ENCODE assay signal across 12 cellular contexts in the genomic region with DNA sequence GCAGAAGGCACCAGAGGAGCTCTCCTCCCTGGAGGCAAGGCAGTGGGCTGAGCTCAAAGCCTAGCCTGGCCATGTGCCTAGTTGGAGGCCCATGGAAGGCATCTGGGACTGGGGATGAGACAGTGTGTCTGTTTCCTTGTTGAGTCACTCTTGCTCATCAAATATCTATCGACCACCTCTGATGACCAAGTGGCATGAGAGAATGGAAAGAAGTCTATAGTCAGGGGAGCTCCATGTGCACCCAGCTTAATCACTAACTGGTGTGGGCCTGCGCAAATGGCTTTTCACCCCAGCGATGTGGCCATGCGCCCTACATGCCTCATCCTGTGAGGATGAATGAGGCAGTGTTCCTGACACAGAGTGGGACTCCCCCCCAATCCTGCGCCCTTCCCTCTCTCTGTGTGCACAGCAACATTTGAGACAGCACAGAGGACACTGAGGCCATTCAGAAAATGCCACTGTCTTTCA.
DNase-seq lines count a peak whose midpoint lies in the region; ATAC-seq lines count a peak whose summit lies in the region.
"Had no signal": no experiment of that assay in that cellular context is flagged by ENCODE, and none has a peak within 500 bp of the region (broad histone marks: within the 10 kb centered on the region; RNA-seq: fewer than 3 reads in every experiment).

No MANE protein-coding gene starts in this region.

- H3K27ac Mint-ChIP-seq in CD4-positive, alpha-beta memory T cell: no peak overlapping the region
- H3K27ac Mint-ChIP-seq: activated naive CD4-positive, alpha-beta T cell treated with anti-CD3 and anti-CD28 coated beads, Interleukin-2, amount 50 U/mL, for 24 hours; T-helper 2 cell treated with Interferon-gamma antibody and Interleukin-4, amounts not matched to agents 5 μg/mL and 100 μg/mL, for 36 hours had no signal

- peak; percentile 98 for DNase-seq in ELR (ENCODE audit: low read depth)
- peak; percentile 32 for DNase-seq in amniotic epithelial cell (ENCODE audit: low read depth)
- DNase-seq in hepatic stellate cell (ENCODE audit: low spot score): peak; percentile 46
- no peak for DNase-seq in Karpas-422
- DNase-seq in CD4-positive, alpha-beta memory T cell: no peak
- DNase-seq in NCI-H1694 (lab: John Stamatoyannopoulos, UW): no peak
- DNase-seq: NCI-H2029 treated with DMSO at 0.1 percent for 48 hours, pancreas had no signal

- H3K27me3 Mint-ChIP-seq in CD4-positive, alpha-beta memory T cell: peaks cover 0 to 5% of the 10 kb centered on the region in 2 donors
- H3K27me3 Mint-ChIP-seq: activated naive CD4-positive, alpha-beta T cell treated with anti-CD3 and anti-CD28 coated beads, Interleukin-2, amount 50 U/mL, for 24 hours had no signal

- no peak for ATAC-seq in GM19324 (IDR thresholded peaks at IDR 0.05; ENCODE audit: low FRiP score, unreplicated experiment)
- ATAC-seq: pancreas had no signal

- no peak overlapping the region for H2AFZ ChIP-seq in Karpas-422 (ENCODE audit: low read length)

- POLR2A ChIA-PET in CD4-positive, alpha-beta memory T cell (lab: Charles Lee; ENCODE audit: partially characterized antibody): no interaction called here

- no peaks in the 10 kb centered on the region for H3K9me2 ChIP-seq in Karpas-422 (replicated peaks; ENCODE audit: insufficient read depth, low read length)

- H4K20me1 ChIP-seq in Karpas-422 (ENCODE audit: insufficient read depth, low read depth, low read length): no peaks in the 10 kb centered on the region

- H3K4me1 ChIP-seq in skeletal muscle satellite cell (ENCODE audit: control insufficient read depth, insufficient read depth, low read length) (peaks cover 35% of the 10 kb centered on the region), Karpas-422 (ENCODE audit: low read length) (no peaks in the 10 kb centered on the region)
- no peaks in the 10 kb centered on the region for H3K4me1 ChIP-seq in CD4-positive, alpha-beta memory T cell (ENCODE audit: insufficient read depth, low read length)
- H3K4me1 ChIP-seq: pancreas had no signal

- CTCF ChIA-PET in CD4-positive, alpha-beta memory T cell (lab: Charles Lee; ENCODE audit: partially characterized antibody): no interaction called here

- H3K9me3 Mint-ChIP-seq in CD4-positive, alpha-beta memory T cell: no peaks in the 10 kb centered on the region
- H3K9me3 Mint-ChIP-seq: activated naive CD4-positive, alpha-beta T cell treated with anti-CD3 and anti-CD28 coated beads, Interleukin-2, amount 50 U/mL, for 24 hours; T-helper 2 cell treated with Interferon-gamma antibody and Interleukin-4, amounts not matched to agents 5 μg/mL and 100 μg/mL, for 36 hours had no signal

- H3K4me3 Mint-ChIP-seq in CD4-positive, alpha-beta memory T cell: no peak overlapping the region
- H3K4me3 Mint-ChIP-seq: activated naive CD4-positive, alpha-beta T cell treated with anti-CD3 and anti-CD28 coated beads, Interleukin-2, amount 50 U/mL, for 24 hours; T-helper 2 cell treated with Interferon-gamma antibody and Interleukin-4, amounts not matched to agents 5 μg/mL and 100 μg/mL, for 36 hours had no signal

- intact Hi-C loops in CD4-positive, alpha-beta memory T cell (cut with micrococcal nuclease): no loop called here

- no peak overlapping the region for H3K27ac ChIP-seq in Karpas-422 (ENCODE audit: low read length)
- H3K27ac ChIP-seq in CD4-positive, alpha-beta memory T cell (ENCODE audit: low read depth, low read length): no peak overlapping the region
- H3K27ac ChIP-seq: pancreas had no signal

- no peaks in the 10 kb centered on the region for H3K4me1 Mint-ChIP-seq in CD4-positive, alpha-beta memory T cell
- H3K4me1 Mint-ChIP-seq: activated naive CD4-positive, alpha-beta T cell treated with anti-CD3 and anti-CD28 coated beads, Interleukin-2, amount 50 U/mL, for 24 hours had no signal

- no peak overlapping the region for H3K4me3 ChIP-seq in skeletal muscle satellite cell (ENCODE audit: low read length)
- H3K4me3 ChIP-seq in Karpas-422 (ENCODE audit: low read length): no peak overlapping the region
- no peak overlapping the region for H3K4me3 ChIP-seq in CD4-positive, alpha-beta memory T cell (ENCODE audit: low read length in 2 of 2)
- H3K4me3 ChIP-seq: pancreas had no signal

- H3K9me3 ChIP-seq in skeletal muscle satellite cell (replicated peaks; ENCODE audit: low read length): no peaks in the 10 kb centered on the region
- H3K9me3 ChIP-seq in Karpas-422 (ENCODE audit: low read length): no peaks in the 10 kb centered on the region
- no peaks in the 10 kb centered on the region for H3K9me3 ChIP-seq in CD4-positive, alpha-beta memory T cell (ENCODE audit: control insufficient read depth in 1 of 2, low read length in 2 of 2)
- H3K9me3 ChIP-seq: pancreas had no signal

- H3K9ac ChIP-seq in skeletal muscle satellite cell (ENCODE audit: low read depth, low read length) (peak overlapping the region; percentile 54), Karpas-422 (ENCODE audit: low read length) (no peak overlapping the region)

- H3K27me3 ChIP-seq in skeletal muscle satellite cell (ENCODE audit: control insufficient read depth, insufficient read depth, low read length): no peaks in the 10 kb centered on the region
- H3K27me3 ChIP-seq in Karpas-422 (ENCODE audit: low read length): no peaks in the 10 kb centered on the region
- no peaks in the 10 kb centered on the region for H3K27me3 ChIP-seq in CD4-positive, alpha-beta memory T cell (ENCODE audit: insufficient read depth, low read length)
- H3K27me3 ChIP-seq: pancreas had no signal

- H3K79me2 ChIP-seq in Karpas-422 (ENCODE audit: low read length): no peaks in the 10 kb centered on the region

- H3K4me2 ChIP-seq in skeletal muscle satellite cell (ENCODE audit: low read length) (no peak overlapping the region), Karpas-422 (ENCODE audit: low read depth, low read length, poor library complexity, severe bottlenecking) (no peak overlapping the region)

- H3K36me3 ChIP-seq in skeletal muscle satellite cell (ENCODE audit: insufficient read depth, low read length): no peaks in the 10 kb centered on the region
- no peaks in the 10 kb centered on the region for H3K36me3 ChIP-seq in Karpas-422 (ENCODE audit: insufficient read depth, low read length)
- no peaks in the 10 kb centered on the region for H3K36me3 ChIP-seq in CD4-positive, alpha-beta memory T cell (ENCODE audit: insufficient read depth, low read length)
- H3K36me3 ChIP-seq: pancreas had no signal

- H3K36me3 Mint-ChIP-seq in CD4-positive, alpha-beta memory T cell: no peaks in the 10 kb centered on the region
- H3K36me3 Mint-ChIP-seq: activated naive CD4-positive, alpha-beta T cell treated with anti-CD3 and anti-CD28 coated beads, Interleukin-2, amount 50 U/mL, for 24 hours had no signal

Comparison
In these comparisons a context has a peak if more than half of its experiments do, and no peak if none do; other contexts are left out.
1. DNase-seq: peak in ELR (single experiment), amniotic epithelial cell (single experiment) and hepatic stellate cell (single experiment); none in Karpas-422 (single experiment), CD4-positive, alpha-beta memory T cell (0 of 5) and NCI-H1694 (single experiment).